In genomic region chr2:188333751-188334524, GRCh38 we compare ENCODE assay signal across 13 cellular contexts. TPM values are rescaled to one million over a fixed set of nuclear protein-coding genes. Genes with fewer than 3 reads are reported as not detected.
DNase-seq lines count a peak whose midpoint lies in the region; ATAC-seq and TF ChIP-seq lines count a peak whose summit lies in the region.
"Had no signal": no experiment of that assay in that cellular context is flagged by ENCODE, and none has a peak within 500 bp of the region (broad histone marks: within the 10 kb centered on the region; RNA-seq: fewer than 3 reads in every experiment).

No MANE protein-coding gene starts in this region.

- H4K8ac ChIP-seq in neuronal stem cell (ENCODE audit: low read depth, low read length), result no peak overlapping the region

- H3K36me3 ChIP-seq in neuronal stem cell (replicated peaks in 1 of 2; ENCODE audit: control insufficient read depth in 2 of 2, insufficient read depth in 2 of 2, low read length in 2 of 2), result peaks cover 2 to 14% of the 10 kb centered on the region in 2 donors
- H3K36me3 ChIP-seq in H7 (replicated peaks; ENCODE audit: control insufficient read depth, insufficient read depth, low read length), result no peaks in the 10 kb centered on the region; the same call in 1 of the 2 replicates

- H3K27ac ChIP-seq in neuronal stem cell (replicated peaks; ENCODE audit: low read length), result peak overlapping the region; percentile 78

- no peaks in the 10 kb centered on the region for H3K9me3 Mint-ChIP-seq in glutamatergic neuron (ENCODE audit: unreplicated experiment)

- WGBS in neuronal stem cell (ENCODE audit: extremely low coverage in 2 of 2, insufficient read length in 2 of 2, insufficient replicate concordance in 1 of 2), 2 donors, result no CpG with 5 or more reads among the region's 5 CpGs

- no peak overlapping the region for H3K4me3 Mint-ChIP-seq in glutamatergic neuron (ENCODE audit: unreplicated experiment)
- H3K4me3 Mint-ChIP-seq: immature natural killer cell had no signal

- H2AK5ac ChIP-seq in neuronal stem cell (ENCODE audit: low read depth, low read length), result no peak overlapping the region

- ATAC-seq in HG02970 (IDR thresholded peaks at IDR 0.05; ENCODE audit: low FRiP score, unreplicated experiment), result no peak

- no peak overlapping the region for H3K14ac ChIP-seq in neuronal stem cell (ENCODE audit: low read length)

- TF ChIP-seq CTCF in AG10803 (conservative IDR thresholded peaks at IDR 0.05; ENCODE audit: low read length), result no peak
- no peak for TF ChIP-seq CTCF in glutamatergic neuron (IDR thresholded peaks at IDR 0.05; ENCODE audit: partially characterized antibody, unreplicated experiment)

- H3K4me2 ChIP-seq in neuronal stem cell (ENCODE audit: insufficient read depth, low read length, poor library complexity, severe bottlenecking), result no peak overlapping the region
- H3K4me2 ChIP-seq: smooth muscle cell had no signal

- no peak overlapping the region for H2BK5ac ChIP-seq in neuronal stem cell (ENCODE audit: low read length)

- no peaks in the 10 kb centered on the region for H3K27me3 ChIP-seq in neuronal stem cell (ENCODE audit: control insufficient read depth in 3 of 3, insufficient read depth in 3 of 3, low read depth in 1 of 3, low read length in 3 of 3)
- H3K27me3 ChIP-seq in H7 (ENCODE audit: control insufficient read depth, insufficient read depth, low read length), result no peaks in the 10 kb centered on the region

- peak overlapping the region; percentile 26 for H3K27ac Mint-ChIP-seq in glutamatergic neuron (ENCODE audit: unreplicated experiment)
- H3K27ac Mint-ChIP-seq: immature natural killer cell had no signal

- no peak overlapping the region for H3K23ac ChIP-seq in neuronal stem cell (ENCODE audit: low read depth, low read length, poor library complexity)

- H3K27me3 Mint-ChIP-seq in glutamatergic neuron (ENCODE audit: unreplicated experiment), result no peaks in the 10 kb centered on the region

- no peak overlapping the region for H2BK120ac ChIP-seq in neuronal stem cell (ENCODE audit: low read depth, low read length)

- H3K4me3 ChIP-seq in AG10803 (ENCODE audit: low read length), result no peak overlapping the region
- H3K4me3 ChIP-seq in neuronal stem cell (ENCODE audit: low read length in 2 of 2), result no peak overlapping the region
- no peak overlapping the region for H3K4me3 ChIP-seq in H7 (ENCODE audit: insufficient read depth, low read depth, low read length)
- H3K4me3 ChIP-seq: smooth muscle cell had no signal

- H3K36me3 Mint-ChIP-seq in glutamatergic neuron (ENCODE audit: unreplicated experiment), result no peaks in the 10 kb centered on the region
- H3K36me3 Mint-ChIP-seq: immature natural killer cell had no signal

- H3K18ac ChIP-seq in neuronal stem cell (ENCODE audit: low read length), result no peak overlapping the region

- H2BK15ac ChIP-seq in neuronal stem cell (ENCODE audit: low read length), result no peak overlapping the region

- peaks cover 23% of the 10 kb centered on the region for H3K4me1 Mint-ChIP-seq in glutamatergic neuron (ENCODE audit: low read depth, unreplicated experiment)
- H3K4me1 Mint-ChIP-seq: immature natural killer cell had no signal

- H3K9ac ChIP-seq in neuronal stem cell (ENCODE audit: low read depth, low read length, poor library complexity), result no peak overlapping the region

- H2AFZ ChIP-seq in neuronal stem cell (ENCODE audit: low read length), result no peak overlapping the region

- H4K91ac ChIP-seq in neuronal stem cell (ENCODE audit: low read depth, low read length, poor library complexity), result no peak overlapping the region

- H3K9me3 ChIP-seq in neuronal stem cell (replicated peaks in 1 of 2; ENCODE audit: control insufficient read depth in 2 of 2, insufficient read depth in 1 of 2, low read depth in 1 of 2, low read length in 2 of 2), result no peaks in the 10 kb centered on the region

- H3K4me1 ChIP-seq in neuronal stem cell (ENCODE audit: control insufficient read depth in 2 of 2, insufficient read depth in 1 of 2, low read depth in 1 of 2, low read length in 2 of 2), result peaks cover 5 to 12% of the 10 kb centered on the region in 2 donors

- no peak overlapping the region for H2BK12ac ChIP-seq in neuronal stem cell (ENCODE audit: low read length)

- DNase-seq in AG10803 (ENCODE audit: low read depth) (peak; percentile 3), RPMI7951 (ENCODE audit: low read depth) (peak; percentile 79), glutamatergic neuron (peak; percentile 27), neuronal stem cell (ENCODE audit: low spot score) (peak; percentile 54), NCI-H748 treated with DMSO at 0.1 percent for 48 hours (lab: John Stamatoyannopoulos, UW) (no peak), ureter (ENCODE audit: low spot score) (no peak), H7 (no peak)
- DNase-seq: activated effector memory CD4-positive, alpha-beta T cell treated with anti-CD3 and anti-CD28 coated beads, Interleukin-2, amount 50 U/mL, for 16 hours; AML-193; GDM1; immature natural killer cell had no signal

- H3K79me1 ChIP-seq in neuronal stem cell (ENCODE audit: low read depth, low read length), result peaks cover 2% of the 10 kb centered on the region

- no peak overlapping the region for H3K4ac ChIP-seq in neuronal stem cell (ENCODE audit: low read length)

RNA-seq across cellular contexts. Expression of gene GULP1, which starts 42.3 kb away (rescaled TPM):
- 83.9 and 87.0 TPM in 2 replicates for total RNA-seq in RPMI7951 (2014; rRNA removed; shearing (Covaris generic))
- total RNA-seq in glutamatergic neuron (ENCODE audit: unreplicated experiment) (17.7 TPM), ureter (19.9 TPM)
- 50.0 TPM for polyA plus RNA-seq in neuronal stem cell (2013, experiment 1 of 2)
- polyA plus RNA-seq in neuronal stem cell (2013, experiment 2 of 2), result 50.4 TPM
- total RNA-seq in H7 (2014; rRNA removed; shearing (Covaris generic)), result 49.4 and 63.8 TPM in 2 replicates
- polyA plus RNA-seq: immature natural killer cell had no signal

Comparison
In these comparisons a context has a peak if more than half of its experiments do, and no peak if none do; other contexts are left out.
1. DNase-seq: peak in AG10803 (single experiment), RPMI7951 (single experiment), glutamatergic neuron (single experiment) and neuronal stem cell (single experiment); none in NCI-H748 treated with DMSO at 0.1 percent for 48 hours (single experiment), ureter (single experiment) and H7 (single experiment).